Comparison of ENCODE assay signal across 24 cellular contexts in the genomic region with DNA sequence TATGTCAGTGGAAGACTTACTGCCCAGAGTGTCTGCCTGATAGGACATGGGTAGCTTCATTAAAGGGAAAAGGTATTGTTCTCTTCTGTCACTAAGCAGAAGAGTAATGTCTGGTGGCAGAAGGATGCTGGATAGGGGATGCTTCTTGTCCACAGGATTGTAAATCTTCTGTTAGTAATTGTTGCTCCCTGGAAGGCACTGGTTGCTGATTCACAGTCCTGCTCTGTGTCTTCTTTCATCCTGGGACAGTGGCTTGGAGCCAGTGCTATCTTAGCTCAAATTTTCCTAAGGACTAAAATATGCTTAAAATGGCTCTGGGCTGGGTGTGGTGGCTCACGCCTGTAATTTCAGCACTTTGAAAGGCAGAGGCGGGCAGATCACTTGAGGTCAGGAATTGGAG. TPM values are rescaled to one million over a fixed set of nuclear protein-coding genes. Genes with fewer than 3 reads are reported as not detected.
DNase-seq lines count a peak whose midpoint lies in the region; ATAC-seq, FAIRE-seq and TF ChIP-seq lines count a peak whose summit lies in the region.
"Had no signal": no experiment of that assay in that cellular context is flagged by ENCODE, and none has a peak within 500 bp of the region (broad histone marks: within the 10 kb centered on the region; RNA-seq: fewer than 3 reads in every experiment).

No MANE protein-coding gene starts in this region.

- ATAC-seq in activated CD8-positive, alpha-beta memory T cell treated with anti-CD3 and anti-CD28 coated beads, Interleukin-2, amount 10 ng/mL, durations not matched to agents 7 days and 5 days, result no peak
- ATAC-seq in HG02642 (IDR thresholded peaks at IDR 0.05; ENCODE audit: poor library complexity, unreplicated experiment), result no peak
- ATAC-seq: A549, esophagus mucosa, heart right ventricle had no signal

- no peak overlapping the region for H3K27ac ChIP-seq in spleen
- H3K27ac ChIP-seq in kidney (ENCODE audit: low read depth in 2 of 2, low read length in 2 of 2), result no peak overlapping the region
- H3K27ac ChIP-seq: A549, heart right ventricle, HL-60, skin epidermis, testis had no signal

- intact Hi-C loops in spleen (cut with DNase I; ENCODE audit: low total_unique reads) (no loop called here), kidney (cut with DNase I) (loop anchor here (10.0 kb wide), 1 partner anchor 483 kb away; no protein-coding TSS in a partner anchor)

- CTCF ChIA-PET in activated CD8-positive, alpha-beta memory T cell treated with anti-CD3 and anti-CD28 coated beads, Interleukin-2, amount 10 ng/mL, durations not matched to agents 7 days and 5 days (lab: Charles Lee), result interaction anchor here (1.1 to 1.4 kb wide), 5 partner anchors 20 to 476 kb away, joined by 3 to 6 read pairs (median 3); no protein-coding TSS in a partner anchor

- H3K9ac ChIP-seq in kidney (ENCODE audit: low read length in 2 of 2), result no peak overlapping the region

- peaks cover 45% of the 10 kb centered on the region for H3K36me3 Mint-ChIP-seq in activated CD8-positive, alpha-beta memory T cell treated with anti-CD3 and anti-CD28 coated beads, Interleukin-2, amount 10 ng/mL, durations not matched to agents 7 days and 5 days

- TF ChIP-seq CTCF in fibroblast of mammary gland (conservative IDR thresholded peaks at IDR 0.05; ENCODE audit: control insufficient read depth, insufficient read depth, low read depth, low read length) (no peak), spleen (IDR thresholded peaks at IDR 0.05 in 8 of 11, conservative IDR thresholded peaks at IDR 0.05 in 3 of 11) (no peak), kidney (IDR thresholded peaks at IDR 0.05; ENCODE audit: borderline replicate concordance, extremely low read depth, insufficient read depth) (no peak)

- no peaks in the 10 kb centered on the region for H3K9me3 Mint-ChIP-seq in activated CD8-positive, alpha-beta memory T cell treated with anti-CD3 and anti-CD28 coated beads, Interleukin-2, amount 10 ng/mL, durations not matched to agents 7 days and 5 days (ENCODE audit: low read depth)
- H3K9me3 Mint-ChIP-seq: activated CD4-positive, alpha-beta T cell treated with anti-CD3 and anti-CD28 coated beads, Interleukin-2, amount 10 ng/mL, durations not matched to agents 24 days and 14 days; activated naive CD8-positive, alpha-beta T cell treated with anti-CD3 and anti-CD28 coated beads, Interleukin-2, amount 10 ng/mL, durations not matched to agents 7 days and 5 days; CD4-positive, alpha-beta memory T cell had no signal

- no peaks in the 10 kb centered on the region for H3K27me3 Mint-ChIP-seq in activated CD8-positive, alpha-beta memory T cell treated with anti-CD3 and anti-CD28 coated beads, Interleukin-2, amount 10 ng/mL, durations not matched to agents 7 days and 5 days
- H3K27me3 Mint-ChIP-seq: activated CD4-positive, alpha-beta T cell treated with anti-CD3 and anti-CD28 coated beads, Interleukin-2, amount 10 ng/mL, durations not matched to agents 24 days and 14 days; activated naive CD8-positive, alpha-beta T cell treated with anti-CD3 and anti-CD28 coated beads, Interleukin-2, amount 10 ng/mL, durations not matched to agents 7 days and 5 days; CD4-positive, alpha-beta memory T cell; progenitor cell of endocrine pancreas had no signal

- H3K27me3 ChIP-seq in spleen (replicated peaks in 1 of 7), result no peaks in the 10 kb centered on the region
- H3K27me3 ChIP-seq: heart right ventricle, testis had no signal

- WGBS in spleen, 5 donors, result 88 to 100% (median 93%) methylated on average over 2 of the region's 2 CpGs

- DNase-seq in activated CD8-positive, alpha-beta memory T cell treated with anti-CD3 and anti-CD28 coated beads, Interleukin-2, amount 10 ng/mL, durations not matched to agents 7 days and 5 days, result peak; percentile 21
- DNase-seq in activated CD8-positive, alpha-beta memory T cell treated with anti-CD3 and anti-CD28 coated beads, Interleukin-2, amount 50 U/mL, for 4 hours, result no peak
- DNase-seq in M059J (ENCODE audit: low read depth) (peak; percentile 71), fibroblast of mammary gland (ENCODE audit: low read depth) (peak; percentile 50), spleen (peak; percentile 30), kidney (no peak), H4 (ENCODE audit: low spot score) (no peak)
- DNase-seq: activated CD4-positive, alpha-beta T cell treated with anti-CD3 and anti-CD28 coated beads, Interleukin-2, amount 10 ng/mL, durations not matched to agents 24 days and 14 days; activated naive CD8-positive, alpha-beta T cell treated with anti-CD3 and anti-CD28 coated beads, Interleukin-2, amount 10 ng/mL, durations not matched to agents 7 days and 5 days; CD4-positive, alpha-beta memory T cell; DMS79; H9; heart right ventricle; NCI-H187 treated with DMSO at 0.1 percent for 48 hours; NCI-H446 treated with DMSO at 0.1 percent for 48 hours; nephron progenitor cell; stimulated activated CD4-positive, alpha-beta T cell treated with anti-CD3 and anti-CD28 coated beads, Interleukin-4, amount 100 ng/mL, for 4 hours; testis had no signal

- no peak for FAIRE-seq in kidney (lab: Jason Lieb, UNC)
- FAIRE-seq: A549 had no signal

- H3K4me1 ChIP-seq in spleen (no peaks in the 10 kb centered on the region), kidney (ENCODE audit: control insufficient read depth in 1 of 2, insufficient read depth in 1 of 2, low read depth in 1 of 2, low read length in 2 of 2) (no peaks in the 10 kb centered on the region)
- H3K4me1 ChIP-seq: A549, heart right ventricle, testis had no signal

- H3K36me3 ChIP-seq in spleen (peaks cover 0 to 19% (median 0%) of the 10 kb centered on the region in 6 donors), kidney (ENCODE audit: control insufficient read depth in 1 of 2, insufficient read depth in 2 of 2, low read length in 2 of 2) (no peaks in the 10 kb centered on the region)
- H3K36me3 ChIP-seq: heart right ventricle had no signal

- no peak overlapping the region for H3K4me3 Mint-ChIP-seq in activated CD8-positive, alpha-beta memory T cell treated with anti-CD3 and anti-CD28 coated beads, Interleukin-2, amount 10 ng/mL, durations not matched to agents 7 days and 5 days
- H3K4me3 Mint-ChIP-seq: activated CD4-positive, alpha-beta T cell treated with anti-CD3 and anti-CD28 coated beads, Interleukin-2, amount 10 ng/mL, durations not matched to agents 24 days and 14 days; activated naive CD8-positive, alpha-beta T cell treated with anti-CD3 and anti-CD28 coated beads, Interleukin-2, amount 10 ng/mL, durations not matched to agents 7 days and 5 days; CD4-positive, alpha-beta memory T cell; H9; nephron progenitor cell had no signal

- no peak overlapping the region for H3K4me3 ChIP-seq in fibroblast of mammary gland (ENCODE audit: control insufficient read depth, low read depth, low read length)
- no peak overlapping the region for H3K4me3 ChIP-seq in spleen
- no peak overlapping the region for H3K4me3 ChIP-seq in kidney (ENCODE audit: low read length in 2 of 2)
- H3K4me3 ChIP-seq: A549, heart right ventricle, skin epidermis, testis had no signal

- TF ChIP-seq POLR2A in spleen (IDR thresholded peaks at IDR 0.05), result no peak

- H3K9me3 ChIP-seq in spleen, result no peaks in the 10 kb centered on the region
- H3K9me3 ChIP-seq in kidney (ENCODE audit: control insufficient read depth in 1 of 2, low read length in 2 of 2), result no peaks in the 10 kb centered on the region
- H3K9me3 ChIP-seq: A549, testis had no signal

- no peak overlapping the region for H3K27ac Mint-ChIP-seq in activated CD8-positive, alpha-beta memory T cell treated with anti-CD3 and anti-CD28 coated beads, Interleukin-2, amount 10 ng/mL, durations not matched to agents 7 days and 5 days
- H3K27ac Mint-ChIP-seq: activated naive CD8-positive, alpha-beta T cell treated with anti-CD3 and anti-CD28 coated beads, Interleukin-2, amount 10 ng/mL, durations not matched to agents 7 days and 5 days; nephron progenitor cell; progenitor cell of endocrine pancreas had no signal

- H3K4me1 Mint-ChIP-seq in activated CD8-positive, alpha-beta memory T cell treated with anti-CD3 and anti-CD28 coated beads, Interleukin-2, amount 10 ng/mL, durations not matched to agents 7 days and 5 days, result peaks cover 29% of the 10 kb centered on the region
- H3K4me1 Mint-ChIP-seq: H9 had no signal

RNA-seq across cellular contexts. Expression of a gene that starts 47.9 kb away (rescaled TPM):
- total RNA-seq in activated CD8-positive, alpha-beta memory T cell treated with anti-CD3 and anti-CD28 coated beads, Interleukin-2, amount 10 ng/mL, durations not matched to agents 7 days and 5 days, result 100 to 1,000 TPM; 106 to 112 TPM
- 3.3 and 7.7 TPM in 2 replicates for total RNA-seq in M059J (2014; rRNA removed; shearing (Covaris generic))
- 10 to 100 TPM; 13.2 to 48.3 (median 19.5) TPM for total RNA-seq in spleen
- polyA plus RNA-seq in spleen, result 1 to 10 TPM; 5.9 to 8.5 (median 6.4) TPM
- total RNA-seq in kidney, result 16.0 TPM
- 3.1 TPM for polyA plus RNA-seq in kidney (ENCODE audit: insufficient read depth, low read depth, low replicate concordance)
- 1.0 TPM in 1 of 2 replicates, not detected in the other for total RNA-seq in H4 (2014; rRNA removed; shearing (Covaris generic))

RNA-seq across cellular contexts. Expression of a gene that starts 53.3 kb away (rescaled TPM):
- total RNA-seq in activated CD8-positive, alpha-beta memory T cell treated with anti-CD3 and anti-CD28 coated beads, Interleukin-2, amount 10 ng/mL, durations not matched to agents 7 days and 5 days, result 100 to 1,000 TPM; 109 to 120 TPM
- total RNA-seq in M059J (2014; rRNA removed; shearing (Covaris generic)), result 276 and 290 TPM in 2 replicates
- total RNA-seq in spleen (10 to 100 TPM; 61.3 to 91.3 (median 71.3) TPM), kidney (145 TPM)
- polyA plus RNA-seq in spleen (100 to 1,000 TPM in 2 of 3 donors, 10 to 100 TPM in 1; 81.8 to 131 (median 126) TPM), kidney (ENCODE audit: insufficient read depth, low read depth, low replicate concordance) (406 TPM)
- total RNA-seq in H4 (2014; rRNA removed; shearing (Covaris generic)), result 40.1 and 58.7 TPM in 2 replicates

Comparison
In these comparisons a context has a peak if more than half of its experiments do, and no peak if none do; other contexts are left out.
1. DNase-seq: peak in activated CD8-positive, alpha-beta memory T cell treated with anti-CD3 and anti-CD28 coated beads, Interleukin-2, amount 10 ng/mL, durations not matched to agents 7 days and 5 days (single experiment), M059J (single experiment), fibroblast of mammary gland (single experiment) and spleen (single experiment); none in activated CD8-positive, alpha-beta memory T cell treated with anti-CD3 and anti-CD28 coated beads, Interleukin-2, amount 50 U/mL, for 4 hours (single experiment), kidney (single experiment) and H4 (single experiment).